Comparison of ENCODE assay signal across 23 cellular contexts in the genomic region with DNA sequence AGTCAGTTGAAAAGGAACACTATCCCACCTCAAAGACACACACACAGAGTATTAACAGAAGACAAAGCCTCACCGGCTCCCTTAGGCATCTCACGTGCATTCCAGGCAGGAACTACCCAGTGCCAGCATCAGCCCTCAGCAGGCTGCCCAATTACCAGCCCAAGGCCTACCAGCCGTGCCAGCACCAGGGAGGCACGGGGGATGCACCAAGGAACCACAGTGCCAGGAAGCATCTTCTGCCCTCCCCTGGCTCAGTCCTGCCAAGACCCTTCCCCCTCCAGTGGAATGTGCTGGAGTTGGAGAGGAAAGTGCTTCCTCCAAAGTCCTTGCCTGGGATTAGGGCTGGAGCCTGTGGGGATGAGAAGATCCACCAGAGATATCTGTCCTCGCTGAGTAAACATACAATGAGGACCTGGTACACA. TPM values are rescaled to one million over a fixed set of nuclear protein-coding genes. Genes with fewer than 3 reads are reported as not detected.
DNase-seq lines count a peak whose midpoint lies in the region; ATAC-seq and TF ChIP-seq lines count a peak whose summit lies in the region.
"Had no signal": no experiment of that assay in that cellular context is flagged by ENCODE, and none has a peak within 500 bp of the region (broad histone marks: within the 10 kb centered on the region; RNA-seq: fewer than 3 reads in every experiment).

No MANE protein-coding gene starts in this region.

- H2AFZ ChIP-seq in neural progenitor cell (replicated peaks) (peak overlapping the region; percentile 66), Karpas-422 (ENCODE audit: low read length) (no peak overlapping the region), GM23248 (no peak overlapping the region)

- peaks cover 8% of the 10 kb centered on the region for H3F3A ChIP-seq in neural progenitor cell (ENCODE audit: low read depth)
- H3F3A ChIP-seq in GM23248 (ENCODE audit: insufficient read depth): no peaks in the 10 kb centered on the region

- ATAC-seq in HG02973 (IDR thresholded peaks at IDR 0.05; ENCODE audit: unreplicated experiment) (no peak), GM18870 (IDR thresholded peaks at IDR 0.05; ENCODE audit: unreplicated experiment) (no peak)
- ATAC-seq: T-helper 17 cell had no signal

- no peak overlapping the region for H3K4me3 Mint-ChIP-seq in Caco-2 (ENCODE audit: unreplicated experiment)
- H3K4me3 Mint-ChIP-seq in neural progenitor cell: no peak overlapping the region
- H3K4me3 Mint-ChIP-seq: T-helper 17 cell had no signal

- no peaks in the 10 kb centered on the region for H3K27me3 ChIP-seq in Caco-2 (replicated peaks; ENCODE audit: control insufficient read depth, insufficient read depth, low read length)
- no peaks in the 10 kb centered on the region for H3K27me3 ChIP-seq in breast epithelium
- no peaks in the 10 kb centered on the region for H3K27me3 ChIP-seq in neural progenitor cell
- no peaks in the 10 kb centered on the region for H3K27me3 ChIP-seq in Karpas-422 (ENCODE audit: low read length)
- H3K27me3 ChIP-seq in GM23248 (replicated peaks; ENCODE audit: insufficient read depth): no peaks in the 10 kb centered on the region
- H3K27me3 ChIP-seq: BE2C, vagina had no signal

- peaks cover 15% of the 10 kb centered on the region for H3K36me3 Mint-ChIP-seq in Caco-2 (ENCODE audit: insufficient read depth, unreplicated experiment)
- no peaks in the 10 kb centered on the region for H3K36me3 Mint-ChIP-seq in neural progenitor cell

- CTCF ChIA-PET in Caco-2 (lab: Charles Lee): no interaction called here

- intact Hi-C loops in Caco-2 (cut with micrococcal nuclease; ENCODE audit: unreplicated experiment): no loop called here
- intact Hi-C loops in breast epithelium (cut with DNase I; ENCODE audit: low total_unique reads): no loop called here

- DNase-seq in Caco-2 (peak in 1 of 2 experiments; percentile 59), NCI-H226 (peak; percentile 92), breast epithelium (ENCODE audit: low spot score in 2 of 2) (peak; percentile 81 to 87), neural progenitor cell (ENCODE audit: low spot score) (no peak), Karpas-422 (no peak), GM23248 (no peak)
- DNase-seq: activated CD4-positive, CD25-positive, alpha-beta regulatory T cell treated with anti-CD3 and anti-CD28 coated beads, Interleukin-2, amount 50 U/mL, for 72 hours; activated CD8-positive, alpha-beta memory T cell treated with anti-CD3 and anti-CD28 coated beads, Interleukin-2, amount 50 U/mL, for 48 hours; activated naive CD4-positive, alpha-beta T cell treated with Interleukin-2 at 50 U/mL for 16 hours; BE2C; DMS79 treated with DMSO at 0.1 percent for 48 hours; HCEC 1CT; NCI-H187; NCI-H524 treated with DMSO at 0.1 percent for 48 hours; stimulated activated naive CD4-positive, alpha-beta T cell; T-helper 17 cell had no signal

- 77 to 89% methylated on average over 5 of the region's 5 CpGs for WGBS in GM23248 (ENCODE audit: low coverage in 1 of 2, low lambda C conversion rate in 2 of 2, missing lambda C conversion rate in 2 of 2), 2 experiments

- no peaks in the 10 kb centered on the region for H4K20me1 ChIP-seq in neural progenitor cell (ENCODE audit: low read depth)
- H4K20me1 ChIP-seq in Karpas-422 (ENCODE audit: insufficient read depth, low read depth, low read length): no peaks in the 10 kb centered on the region
- H4K20me1 ChIP-seq in GM23248 (ENCODE audit: insufficient read depth): no peaks in the 10 kb centered on the region

- H3K27ac Mint-ChIP-seq in Caco-2 (ENCODE audit: unreplicated experiment) (peak overlapping the region; percentile 83), neural progenitor cell (peak overlapping the region; percentile 33)

- no peak for TF ChIP-seq CTCF in Caco-2 (IDR thresholded peaks at IDR 0.05; ENCODE audit: insufficient read depth in 1 of 2, low read depth in 1 of 2, low read length in 1 of 2, severe bottlenecking in 1 of 2, unreplicated experiment in 1 of 2)
- TF ChIP-seq CTCF in breast epithelium (IDR thresholded peaks at IDR 0.05): no peak
- no peak for TF ChIP-seq CTCF in neural progenitor cell (IDR thresholded peaks at IDR 0.05)

- no peak for TF ChIP-seq POLR2A in breast epithelium (IDR thresholded peaks at IDR 0.05)

- peaks cover 86% of the 10 kb centered on the region for H3K4me1 ChIP-seq in Caco-2
- peaks cover 0 to 34% of the 10 kb centered on the region in 2 donors for H3K4me1 ChIP-seq in breast epithelium
- peaks cover 17% of the 10 kb centered on the region for H3K4me1 ChIP-seq in neural progenitor cell
- peaks cover 10% of the 10 kb centered on the region for H3K4me1 ChIP-seq in Karpas-422 (ENCODE audit: low read length)
- H3K4me1 ChIP-seq in GM23248 (ENCODE audit: insufficient read depth): peaks cover 11% of the 10 kb centered on the region; the same call in 1 of the 2 replicates

- POLR2A ChIA-PET in Caco-2 (lab: Charles Lee): interaction anchor here (1.1 to 2.3 kb wide), 2 partner anchors 9 to 12 kb away, joined by 4 to 24 read pairs; a partner anchor contains a TSS

- H3K9me3 ChIP-seq in Caco-2 (no peaks in the 10 kb centered on the region), breast epithelium (no peaks in the 10 kb centered on the region), neural progenitor cell (ENCODE audit: low read depth) (no peaks in the 10 kb centered on the region), Karpas-422 (ENCODE audit: low read length) (no peaks in the 10 kb centered on the region), GM23248 (ENCODE audit: low read depth) (no peaks in the 10 kb centered on the region)
- H3K9me3 ChIP-seq: BE2C, neutrophil, vagina had no signal

- in situ Hi-C loops in GM23248 (cut with MboI): no loop called here

- H3K27me3 Mint-ChIP-seq in Caco-2 (ENCODE audit: insufficient read depth, unreplicated experiment) (no peaks in the 10 kb centered on the region), neural progenitor cell (ENCODE audit: insufficient read depth, low read depth) (peaks cover 10% of the 10 kb centered on the region)

- H3K36me3 ChIP-seq in Caco-2 (ENCODE audit: control insufficient read depth, insufficient read depth, low read length) (no peaks in the 10 kb centered on the region), breast epithelium (no peaks in the 10 kb centered on the region), neural progenitor cell (no peaks in the 10 kb centered on the region), Karpas-422 (ENCODE audit: insufficient read depth, low read length) (no peaks in the 10 kb centered on the region), GM23248 (ENCODE audit: low read depth) (no peaks in the 10 kb centered on the region)
- H3K36me3 ChIP-seq: BE2C, neutrophil, vagina had no signal

- H3K9me2 ChIP-seq in Karpas-422 (replicated peaks; ENCODE audit: insufficient read depth, low read length): no peaks in the 10 kb centered on the region
- H3K9me2 ChIP-seq in GM23248 (ENCODE audit: insufficient read depth): no peaks in the 10 kb centered on the region

- H3K4me2 ChIP-seq in neural progenitor cell (peak overlapping the region; percentile 29), Karpas-422 (ENCODE audit: low read depth, low read length, poor library complexity, severe bottlenecking) (no peak overlapping the region), GM23248 (ENCODE audit: unreplicated experiment) (no peak overlapping the region)

- no peaks in the 10 kb centered on the region for H3K9me3 Mint-ChIP-seq in Caco-2 (ENCODE audit: unreplicated experiment)
- no peaks in the 10 kb centered on the region for H3K9me3 Mint-ChIP-seq in neural progenitor cell

- H3K27ac ChIP-seq in breast epithelium: peak overlapping the region; percentile 85 to 88
- no peak overlapping the region for H3K27ac ChIP-seq in neural progenitor cell
- no peak overlapping the region for H3K27ac ChIP-seq in Karpas-422 (ENCODE audit: low read length)
- no peak overlapping the region for H3K27ac ChIP-seq in GM23248
- H3K27ac ChIP-seq: neutrophil, vagina had no signal

- no peaks in the 10 kb centered on the region for H3K79me2 ChIP-seq in neural progenitor cell (ENCODE audit: low read depth)
- no peaks in the 10 kb centered on the region for H3K79me2 ChIP-seq in Karpas-422 (ENCODE audit: low read length)
- no peaks in the 10 kb centered on the region for H3K79me2 ChIP-seq in GM23248 (ENCODE audit: insufficient read depth)

- BruUV-seq in Caco-2 (replicated peaks; lab: Mats Ljungman, UMichigan): no TSS peak

- peaks cover 76% of the 10 kb centered on the region for H3K4me1 Mint-ChIP-seq in Caco-2 (ENCODE audit: low read depth, unreplicated experiment)
- peaks cover 18% of the 10 kb centered on the region for H3K4me1 Mint-ChIP-seq in neural progenitor cell

- no peak overlapping the region for H3K9ac ChIP-seq in neural progenitor cell
- no peak overlapping the region for H3K9ac ChIP-seq in Karpas-422 (ENCODE audit: low read length)
- H3K9ac ChIP-seq in GM23248: no peak overlapping the region

- H3K4me3 ChIP-seq in Caco-2 (ENCODE audit: low read depth, low read length): no peak overlapping the region
- H3K4me3 ChIP-seq in breast epithelium: peak overlapping the region in 1 of 3 donors; percentile 16
- no peak overlapping the region for H3K4me3 ChIP-seq in neural progenitor cell
- no peak overlapping the region for H3K4me3 ChIP-seq in Karpas-422 (ENCODE audit: low read length)
- no peak overlapping the region for H3K4me3 ChIP-seq in GM23248
- H3K4me3 ChIP-seq: vagina had no signal

RNA-seq across cellular contexts. Expression of a gene that starts 11.0 kb away (rescaled TPM):
- total RNA-seq in Caco-2 (2022) (975 and 1,121 TPM in 2 replicates), breast epithelium (1,000 to 10,000 TPM in 1 of 3 donors, 100 to 1,000 TPM in 1, 1 to 10 TPM in 1; 6.7 to 1,011 (median 375) TPM), neural progenitor cell (ENCODE audit: low replicate concordance) (114 and 184 TPM in 2 replicates)
- not detected in 2 replicates for total RNA-seq in Karpas-422 (2014; rRNA removed; shearing (Covaris generic); ENCODE audit: low replicate concordance)
- total RNA-seq in GM23248 (2014; rRNA removed; shearing (Covaris generic)): 65.4 and 71.5 TPM in 2 replicates
- polyA plus RNA-seq in GM23248 (2016; fragmentation: Nextera tagmentation; extraction: Ambion mirVana): 95.5 and 100 TPM in 2 replicates
- total RNA-seq: skeletal muscle tissue, T-helper 17 cell had no signal

RNA-seq across cellular contexts. Expression of a gene that starts 20.4 kb away (rescaled TPM):
- 5.3 and 10.5 TPM in 2 replicates for total RNA-seq in Caco-2 (2022)
- 1,000 to 10,000 TPM in 1 of 3 donors, 100 to 1,000 TPM in 1, under 1 TPM in 1; 0.80 to 2,244 (median 331) TPM for total RNA-seq in breast epithelium
- 0.15 TPM in 1 of 2 replicates, not detected in the other for total RNA-seq in neural progenitor cell (ENCODE audit: low replicate concordance)
- total RNA-seq in Karpas-422 (2014; rRNA removed; shearing (Covaris generic); ENCODE audit: low replicate concordance): not detected in 2 replicates
- total RNA-seq in GM23248 (2014; rRNA removed; shearing (Covaris generic)): 0.65 and 1.1 TPM in 2 replicates
- 2.3 and 2.7 TPM in 2 replicates for polyA plus RNA-seq in GM23248 (2016; fragmentation: Nextera tagmentation; extraction: Ambion mirVana)
- total RNA-seq: skeletal muscle tissue, T-helper 17 cell had no signal

RNA-seq across cellular contexts. Expression of a gene that starts 32.8 kb away (rescaled TPM):
- total RNA-seq in Caco-2 (2022) (not detected in 2 replicates), breast epithelium (under 1 TPM in 1 of 3 donors, not detected in 2; 0.44 TPM), neural progenitor cell (ENCODE audit: low replicate concordance) (not detected in 2 replicates)
- not detected in 2 replicates for total RNA-seq in Karpas-422 (2014; rRNA removed; shearing (Covaris generic); ENCODE audit: low replicate concordance)
- not detected in 2 replicates for total RNA-seq in GM23248 (2014; rRNA removed; shearing (Covaris generic))
- not detected in 2 replicates for polyA plus RNA-seq in GM23248 (2016; fragmentation: Nextera tagmentation; extraction: Ambion mirVana)
- total RNA-seq: lung microvascular endothelial cell, RPMI7951, skeletal muscle tissue, T-helper 17 cell, vagina had no signal

RNA-seq across cellular contexts. Expression of a gene that starts 33.7 kb away (rescaled TPM):
- total RNA-seq in Caco-2 (2022) (0.35 TPM in 1 of 2 replicates, not detected in the other), breast epithelium (1 to 10 TPM in 1 of 3 donors, not detected in 2; 1.6 TPM), neural progenitor cell (ENCODE audit: low replicate concordance) (not detected in 2 replicates)
- total RNA-seq in Karpas-422 (2014; rRNA removed; shearing (Covaris generic); ENCODE audit: low replicate concordance): not detected in 2 replicates
- total RNA-seq in GM23248 (2014; rRNA removed; shearing (Covaris generic)): 0.76 TPM in 1 of 2 replicates, not detected in the other
- polyA plus RNA-seq in GM23248 (2016; fragmentation: Nextera tagmentation; extraction: Ambion mirVana): not detected in 2 replicates
- total RNA-seq: lung microvascular endothelial cell, skeletal muscle tissue, T-helper 17 cell had no signal

RNA-seq across cellular contexts. Expression of a gene that starts 47.6 kb away (rescaled TPM):
- total RNA-seq in Caco-2 (2022) (not detected in 2 replicates), breast epithelium (100 to 1,000 TPM in 2 of 3 donors, under 1 TPM in 1; 0.80 to 692 (median 388) TPM), neural progenitor cell (ENCODE audit: low replicate concordance) (not detected in 2 replicates)
- total RNA-seq in Karpas-422 (2014; rRNA removed; shearing (Covaris generic); ENCODE audit: low replicate concordance): not detected in 2 replicates
- total RNA-seq in GM23248 (2014; rRNA removed; shearing (Covaris generic)): 0.25 TPM in 1 of 2 replicates, not detected in the other
- 0.90 and 0.93 TPM in 2 replicates for polyA plus RNA-seq in GM23248 (2016; fragmentation: Nextera tagmentation; extraction: Ambion mirVana)
- total RNA-seq: lung microvascular endothelial cell, RPMI7951, T-helper 17 cell had no signal

Comparison
In these comparisons a context has a peak if more than half of its experiments do, and no peak if none do; other contexts are left out.
1. DNase-seq: peak in NCI-H226 (single experiment) and breast epithelium (2 of 2); none in neural progenitor cell (single experiment), Karpas-422 (single experiment) and GM23248 (single experiment).
2. H3K27ac ChIP-seq: peak in breast epithelium (2 of 2); none in neural progenitor cell (single experiment), Karpas-422 (single experiment) and GM23248 (single experiment).